17 cellular contexts compared by ENCODE assay signal in the genomic region with DNA sequence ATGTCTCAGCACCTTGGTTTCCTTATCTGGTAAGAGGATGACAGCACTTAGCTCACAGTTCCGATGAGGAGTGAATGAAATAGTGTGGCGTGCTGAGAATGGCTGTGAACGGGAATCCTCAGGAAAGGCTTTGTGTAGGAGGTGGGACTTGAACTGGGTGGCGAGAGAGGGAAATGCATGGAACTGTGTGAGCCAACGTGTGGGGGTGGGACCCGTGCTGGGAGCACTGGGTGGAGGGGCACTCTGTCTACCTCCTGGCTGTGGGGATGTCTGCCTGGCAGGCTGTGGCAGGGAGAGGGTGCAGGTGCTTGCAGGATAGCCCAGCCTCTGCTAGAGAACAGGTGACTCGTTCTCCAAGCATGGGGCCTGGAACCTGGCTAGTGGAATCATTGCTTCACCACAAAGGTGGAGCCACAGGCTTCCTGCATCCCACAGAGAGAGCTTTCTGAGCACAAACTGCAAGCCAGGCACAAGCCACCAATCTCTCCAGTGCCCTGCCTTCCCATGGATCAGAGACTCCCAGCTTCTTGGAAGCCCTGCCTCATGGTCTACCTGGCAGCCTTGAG.
A peak's percentile ranks its signal among the peaks of the same experiment; 100 is the strongest.
DNase-seq lines count a peak whose midpoint lies in the region; ATAC-seq and TF ChIP-seq lines count a peak whose summit lies in the region.
"Had no signal": no experiment of that assay in that cellular context is flagged by ENCODE, and none has a peak within 500 bp of the region (broad histone marks: within the 10 kb centered on the region; RNA-seq: fewer than 3 reads in every experiment).

No MANE protein-coding gene starts in this region.

- peak overlapping the region; percentile 15 for H2BK5ac ChIP-seq in neuronal stem cell (ENCODE audit: low read length)

- no peak overlapping the region for H4K91ac ChIP-seq in neuronal stem cell (ENCODE audit: low read depth, low read length, poor library complexity)

- H4K8ac ChIP-seq in neuronal stem cell (ENCODE audit: low read depth, low read length), result no peak overlapping the region

- peaks cover 0 to 2% (median 0%) of the 10 kb centered on the region in 3 experiments for H3K27me3 ChIP-seq in neuronal stem cell (ENCODE audit: control insufficient read depth in 3 of 3, insufficient read depth in 3 of 3, low read depth in 1 of 3, low read length in 3 of 3)

- H3K79me1 ChIP-seq in neuronal stem cell (ENCODE audit: low read depth, low read length), result no peaks in the 10 kb centered on the region

- WGBS in neuronal stem cell (ENCODE audit: extremely low coverage in 2 of 2, insufficient read length in 2 of 2, insufficient replicate concordance in 1 of 2), 2 donors, result no CpG with 5 or more reads among the region's 7 CpGs

- peak overlapping the region; percentile 22 for H3K9ac ChIP-seq in neuronal stem cell (ENCODE audit: low read depth, low read length, poor library complexity)

- TF ChIP-seq CTCF in epithelial cell of proximal tubule (conservative IDR thresholded peaks at IDR 0.05; ENCODE audit: low read depth, low read length) (no peak), coronary artery (IDR thresholded peaks at IDR 0.05) (no peak)

- no peak overlapping the region for H3K4me3 ChIP-seq in epithelial cell of proximal tubule (ENCODE audit: low read depth, low read length)
- H3K4me3 ChIP-seq in neuronal stem cell (ENCODE audit: low read length in 2 of 2), result no peak overlapping the region
- H3K4me3 ChIP-seq in coronary artery, result no peak overlapping the region

- H3K27ac ChIP-seq in neuronal stem cell (replicated peaks; ENCODE audit: low read length) (no peak overlapping the region), coronary artery (no peak overlapping the region)
- H3K27ac ChIP-seq: C4-2B, HL-60 had no signal

- peak overlapping the region; percentile 56 for H3K18ac ChIP-seq in neuronal stem cell (ENCODE audit: low read length)

- TF ChIP-seq POLR2A in erythroblast (IDR thresholded peaks at IDR 0.05; ENCODE audit: low read length), result no peak

- H3K4ac ChIP-seq in neuronal stem cell (ENCODE audit: low read length), result no peak overlapping the region

- no peaks in the 10 kb centered on the region for H3K36me3 ChIP-seq in neuronal stem cell (replicated peaks in 1 of 2; ENCODE audit: control insufficient read depth in 2 of 2, insufficient read depth in 2 of 2, low read length in 2 of 2)

- peaks cover 0 to 13% of the 10 kb centered on the region in 2 donors for H3K4me1 ChIP-seq in neuronal stem cell (ENCODE audit: control insufficient read depth in 2 of 2, insufficient read depth in 1 of 2, low read depth in 1 of 2, low read length in 2 of 2)

- no peak overlapping the region for H2AFZ ChIP-seq in neuronal stem cell (ENCODE audit: low read length)

- no peak overlapping the region for H2BK12ac ChIP-seq in neuronal stem cell (ENCODE audit: low read length)

- peak overlapping the region; percentile 53 for H2AK5ac ChIP-seq in neuronal stem cell (ENCODE audit: low read depth, low read length)

- H3K23ac ChIP-seq in neuronal stem cell (ENCODE audit: low read depth, low read length, poor library complexity), result no peak overlapping the region

- no peak for ATAC-seq in HG03565 (IDR thresholded peaks at IDR 0.05; ENCODE audit: unreplicated experiment)

- H3K4me2 ChIP-seq in neuronal stem cell (ENCODE audit: insufficient read depth, low read length, poor library complexity, severe bottlenecking), result no peak overlapping the region

- no peak overlapping the region for H2BK120ac ChIP-seq in neuronal stem cell (ENCODE audit: low read depth, low read length)

- H2BK15ac ChIP-seq in neuronal stem cell (ENCODE audit: low read length), result peak overlapping the region; percentile 31

- H3K9me3 ChIP-seq in neuronal stem cell (replicated peaks in 1 of 2; ENCODE audit: control insufficient read depth in 2 of 2, insufficient read depth in 1 of 2, low read depth in 1 of 2, low read length in 2 of 2), result no peaks in the 10 kb centered on the region

- H3K14ac ChIP-seq in neuronal stem cell (ENCODE audit: low read length), result no peak overlapping the region

- in situ Hi-C loops in ACHN (cut with HindIII; ENCODE audit: low pct_ligation_motif_present, low pct_unique_long_range_greater_than_20kb, low sequenced_read_pairs), result no loop called here

- peak; percentile 46 for DNase-seq in ACHN
- DNase-seq in NCI-H69 (lab: John Stamatoyannopoulos, UW), result peak; percentile 33
- DNase-seq in epithelial cell of proximal tubule (ENCODE audit: low read depth), result peak; percentile 27
- no peak for DNase-seq in neuronal stem cell (ENCODE audit: low spot score)
- DNase-seq in GDM1 (lab: John Stamatoyannopoulos, UW), result no peak
- no peak for DNase-seq in coronary artery (ENCODE audit: low spot score)
- no peak for DNase-seq in erythroblast (lab: John Stamatoyannopoulos, UW)
- DNase-seq: EL; HCEC 1CT; KBM-7; NCI-H2029; NCI-H524 treated with DMSO at 0.1 percent for 48 hours; NK-92 treated with Interleukin-12 subunit alpha and Interleukin-12 subunit beta, amount 100 ng/mL, for 24 hours; OCI-M1 had no signal

Comparison
In these comparisons a context has a peak if more than half of its experiments do, and no peak if none do; other contexts are left out.
1. DNase-seq: peak in ACHN (single experiment), NCI-H69 (single experiment) and epithelial cell of proximal tubule (single experiment); none in neuronal stem cell (single experiment), GDM1 (single experiment), coronary artery (single experiment) and erythroblast (0 of 2).